ENCODE assay signal across 8 cellular contexts in the genomic region with DNA sequence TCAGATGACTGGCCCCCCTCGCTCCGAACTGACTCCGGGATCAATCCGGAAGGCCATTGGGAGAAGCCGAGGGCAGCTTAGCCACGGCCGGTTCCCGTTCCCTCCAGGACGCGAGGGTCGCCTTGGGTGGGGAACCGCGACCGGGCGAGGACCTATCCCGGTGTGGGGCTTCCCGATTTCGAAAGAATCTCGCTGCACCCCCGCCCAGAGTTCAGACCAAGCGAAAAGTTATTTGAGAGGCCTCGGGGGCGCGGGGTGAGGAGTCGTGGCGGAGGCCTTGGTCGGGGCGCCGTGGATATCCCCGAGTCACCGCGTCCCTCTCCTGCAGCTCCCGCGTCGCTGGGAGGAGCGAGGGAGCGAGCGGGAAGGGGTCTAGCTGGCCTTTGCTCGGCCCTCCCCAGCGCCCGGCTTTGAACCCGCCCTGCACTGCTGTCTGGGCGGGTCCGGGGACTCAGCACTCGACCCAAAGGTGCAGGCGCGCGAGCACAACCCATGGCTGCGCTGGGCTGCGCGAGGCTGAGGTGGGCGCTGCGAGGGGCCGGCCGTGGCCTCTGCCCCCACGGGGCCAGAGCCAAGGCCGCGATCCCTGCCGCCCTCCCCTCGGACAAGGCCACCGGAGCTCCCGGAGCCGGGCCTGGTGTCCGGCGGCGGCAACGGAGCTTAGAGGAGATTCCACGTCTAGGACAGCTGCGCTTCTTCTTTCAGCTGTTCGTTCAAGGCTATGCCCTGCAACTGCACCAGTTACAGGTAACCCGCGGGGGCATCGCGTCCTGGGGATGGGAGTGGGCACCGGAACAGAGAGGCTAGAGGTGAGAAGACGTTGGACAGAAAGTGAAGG. TPM values are rescaled to one million over a fixed set of nuclear protein-coding genes. Genes with fewer than 3 reads are reported as not detected.
DNase-seq lines count a peak whose midpoint lies in the region; ATAC-seq, FAIRE-seq and TF ChIP-seq lines count a peak whose summit lies in the region.

A gene (plus strand): TSS at position 457 of the 838 bp plus-strand sequence. CDS start 36 bp downstream, at position 493.

- no peak for FAIRE-seq in GM12892 (lab: Jason Lieb, UNC)

- peak within 1 kb of the TSS; percentile 15 to 86 (median 84) for H3K27ac ChIP-seq in gastroesophageal sphincter

- peaks cover 7% of the 10 kb centered on the region for H3K27me3 ChIP-seq in gastroesophageal sphincter

- peaks cover 22% of the 10 kb centered on the region for H3K4me1 Mint-ChIP-seq in neural crest cell

- TF ChIP-seq CTCF in gastroesophageal sphincter (IDR thresholded peaks at IDR 0.05), result no peak
- no peak for TF ChIP-seq CTCF in neural crest cell (conservative IDR thresholded peaks at IDR 0.05)

- DNase-seq in GM12892 (ENCODE audit: insufficient read length), result peak; percentile 24
- DNase-seq in SW480 (ENCODE audit: low spot score), result peak; percentile 15
- DNase-seq in neural crest cell (ENCODE audit: low read depth, low spot score), result peak; percentile 16
- no peak for DNase-seq in stimulated activated naive CD4-positive, alpha-beta T cell (lab: John Stamatoyannopoulos, UW)
- no peak for DNase-seq in T1000 (lab: John Stamatoyannopoulos, UW)
- DNase-seq in NCI-H1436 (lab: John Stamatoyannopoulos, UW), result no peak

- peak within 1 kb of the TSS; percentile 51 to 71 for H3K4me3 ChIP-seq in gastroesophageal sphincter

- TF ChIP-seq POLR2A in GM12892 (IDR thresholded peaks at IDR 0.05; ENCODE audit: low read depth, low read length), result no peak
- TF ChIP-seq POLR2A in gastroesophageal sphincter (IDR thresholded peaks at IDR 0.05), result peak; percentile 42 to 47

- H3K4me1 ChIP-seq in gastroesophageal sphincter, result peaks cover 0 to 37% (median 10%) of the 10 kb centered on the region in 3 donors

- peaks cover 28% of the 10 kb centered on the region for H3K27me3 Mint-ChIP-seq in neural crest cell (ENCODE audit: low read depth)

- no peaks in the 10 kb centered on the region for H3K36me3 ChIP-seq in gastroesophageal sphincter

- H3K36me3 Mint-ChIP-seq in neural crest cell (ENCODE audit: low read depth), result peaks cover 7% of the 10 kb centered on the region

- H3K27ac Mint-ChIP-seq in neural crest cell (ENCODE audit: unreplicated experiment), result no peak within 1 kb of the TSS

- H3K9me3 Mint-ChIP-seq in neural crest cell, result peaks cover 4% of the 10 kb centered on the region

- peak within 1 kb of the TSS; percentile 78 for H3K4me3 Mint-ChIP-seq in neural crest cell

- H3K9me3 ChIP-seq in gastroesophageal sphincter, result no peaks in the 10 kb centered on the region

- TF ChIP-seq EP300 in gastroesophageal sphincter (IDR thresholded peaks at IDR 0.05), result no peak

- 0 to 5% methylated on average over 2 to 4 of the region's 76 CpGs for WGBS in gastroesophageal sphincter (ENCODE audit: low coverage in 1 of 2), 2 donors

- ATAC-seq in gastroesophageal sphincter (peak; percentile 84), GM19351 (IDR thresholded peaks at IDR 0.05; ENCODE audit: unreplicated experiment) (no peak)

RNA-seq across cellular contexts. Expression of the gene that starts here (rescaled TPM):
- 0.55 TPM for polyA plus RNA-seq in GM12892 (2012; ENCODE audit: missing spikeins)
- 10 to 100 TPM; 20.9 to 29.0 (median 23.5) TPM for total RNA-seq in gastroesophageal sphincter
- 3.2 and 4.8 TPM in 2 replicates for total RNA-seq in neural crest cell

Comparison
In these comparisons a context has a peak if more than half of its experiments do, and no peak if none do; other contexts are left out.
1. DNase-seq: peak in GM12892 (single experiment), SW480 (single experiment) and neural crest cell (single experiment); none in stimulated activated naive CD4-positive, alpha-beta T cell (0 of 6), T1000 (single experiment) and NCI-H1436 (single experiment).